Comparison of ENCODE assay signal across 8 cellular contexts in the genomic region with DNA sequence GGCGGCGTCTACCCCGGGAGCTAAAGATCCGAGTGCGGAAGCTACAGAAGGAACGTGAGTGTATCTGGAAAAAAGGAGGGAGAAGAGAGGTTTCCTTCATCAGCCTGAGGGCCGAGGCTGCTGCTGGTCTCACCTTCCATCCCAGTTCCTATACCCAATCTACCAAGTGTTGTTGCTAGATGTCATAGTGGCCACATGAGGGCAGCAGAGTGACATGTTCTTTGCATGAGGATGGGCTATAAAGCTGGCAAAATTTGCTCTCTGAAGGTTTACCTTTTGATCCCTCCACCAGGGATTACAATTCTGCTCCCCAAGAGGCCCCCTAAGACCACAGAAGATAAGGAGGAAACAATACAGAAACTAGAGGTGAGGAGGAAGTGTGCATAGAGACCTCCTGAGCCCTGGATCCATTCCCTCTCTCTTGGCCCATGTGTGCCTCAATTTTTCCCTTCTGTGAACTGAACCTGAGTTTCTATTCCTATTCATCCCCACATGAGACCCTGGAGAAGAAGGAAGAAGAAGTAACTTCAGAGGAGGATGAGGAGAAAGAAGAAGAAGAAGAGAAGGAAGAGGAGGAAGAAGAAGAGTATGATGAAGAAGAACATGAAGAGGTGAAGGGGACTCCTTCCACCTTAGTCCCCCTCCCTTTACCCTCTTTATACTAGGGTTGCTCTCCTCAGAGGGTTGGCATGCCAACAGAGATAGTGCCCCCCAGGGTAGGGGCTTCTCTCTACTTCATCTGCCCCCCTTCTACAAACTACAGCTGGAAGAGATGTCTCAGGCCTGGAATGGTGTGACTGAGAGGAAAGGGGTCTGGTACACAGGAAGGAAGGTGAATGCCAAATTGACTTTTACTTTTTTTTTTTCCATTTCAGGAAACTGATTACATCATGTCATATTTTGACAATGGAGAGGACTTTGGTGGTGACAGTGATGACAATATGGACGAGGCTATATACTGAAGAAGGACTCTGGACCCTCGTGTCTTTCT. TPM values are rescaled to one million over a fixed set of nuclear protein-coding genes. Genes with fewer than 3 reads are reported as not detected.
DNase-seq lines count a peak whose midpoint lies in the region; ATAC-seq and TF ChIP-seq lines count a peak whose summit lies in the region.

No MANE protein-coding gene starts in this region.

- TF ChIP-seq CTCF in natural killer cell (IDR thresholded peaks at IDR 0.05) = peak; percentile 86

- intact Hi-C loops in activated T-helper 1 cell treated with anti-CD3 and anti-CD28 coated beads, Interleukin-12 subunit alpha, Interleukin-12 subunit beta, Interleukin-2, Interleukin-4 antibody, amounts not matched to agents 30 ng/mL and 10 ng/mL and 1 ng/mL, durations not matched to agents 14 hours and 24 hours and 36 hours (cut with micrococcal nuclease) = loop anchor here (1.0 kb wide), 3 partner anchors 30 to 59 kb away; no protein-coding TSS in a partner anchor
- intact Hi-C loops in natural killer cell (cut with micrococcal nuclease) = loop anchor here (1.0 to 5.0 kb wide), 7 partner anchors 13 to 130 kb away; a partner anchor contains a TSS

- peak overlapping the region; percentile 96 for H3K27ac ChIP-seq in thymus (ENCODE audit: low read depth)

- peaks cover 13% of the 10 kb centered on the region for H3K4me1 Mint-ChIP-seq in activated T-helper 1 cell treated with anti-CD3 and anti-CD28 coated beads, Interleukin-12 subunit alpha, Interleukin-12 subunit beta, Interleukin-2, Interleukin-4 antibody, amounts not matched to agents 30 ng/mL and 10 ng/mL and 1 ng/mL, durations not matched to agents 14 hours and 24 hours and 36 hours (ENCODE audit: low read depth)
- peaks cover 14 to 18% of the 10 kb centered on the region in 2 donors for H3K4me1 Mint-ChIP-seq in natural killer cell

- H3K9me3 ChIP-seq in ES-I3 (ENCODE audit: control insufficient read depth, insufficient read depth, low read length) (no peaks in the 10 kb centered on the region), thymus (ENCODE audit: control insufficient read depth) (no peaks in the 10 kb centered on the region)

- DNase-seq in LHCN-M2 (ENCODE audit: low read depth) = peak; percentile 81
- peak; percentile 91 for DNase-seq in RKO (ENCODE audit: low spot score)
- peak; percentile 62 for DNase-seq in activated T-helper 1 cell treated with anti-CD3 and anti-CD28 coated beads, Interleukin-12 subunit alpha, Interleukin-12 subunit beta, Interleukin-2, Interleukin-4 antibody, amounts not matched to agents 30 ng/mL and 10 ng/mL and 1 ng/mL, durations not matched to agents 14 hours and 24 hours and 36 hours (ENCODE audit: low spot score)
- DNase-seq in fibroblast of peridontal ligament (ENCODE audit: extremely low read depth) = peak; percentile 88
- DNase-seq in natural killer cell = peak; percentile 62

- peak overlapping the region; percentile 45; the same call in 1 of the 2 replicates for H3K9ac ChIP-seq in ES-I3 (ENCODE audit: low read depth, low read length)

- peak overlapping the region; percentile 10 for H3K4me3 ChIP-seq in thymus (ENCODE audit: low read length)

- ATAC-seq in natural killer cell (peak; percentile 37 to 61 (median 52)), HG03432 (IDR thresholded peaks at IDR 0.05; ENCODE audit: unreplicated experiment) (no peak)

- 28% methylated on average over 9 of the region's 9 CpGs for WGBS in thymus

- H3K4me3 Mint-ChIP-seq in activated T-helper 1 cell treated with anti-CD3 and anti-CD28 coated beads, Interleukin-12 subunit alpha, Interleukin-12 subunit beta, Interleukin-2, Interleukin-4 antibody, amounts not matched to agents 30 ng/mL and 10 ng/mL and 1 ng/mL, durations not matched to agents 14 hours and 24 hours and 36 hours = no peak overlapping the region
- no peak overlapping the region for H3K4me3 Mint-ChIP-seq in natural killer cell

- H3K27ac Mint-ChIP-seq in activated T-helper 1 cell treated with anti-CD3 and anti-CD28 coated beads, Interleukin-12 subunit alpha, Interleukin-12 subunit beta, Interleukin-2, Interleukin-4 antibody, amounts not matched to agents 30 ng/mL and 10 ng/mL and 1 ng/mL, durations not matched to agents 14 hours and 24 hours and 36 hours = no peak overlapping the region
- no peak overlapping the region for H3K27ac Mint-ChIP-seq in natural killer cell

- H3K4me1 ChIP-seq in ES-I3 (ENCODE audit: insufficient read depth, low read length) (peaks cover 37% of the 10 kb centered on the region), thymus (ENCODE audit: control insufficient read depth, insufficient read depth, low read length) (peaks cover 31% of the 10 kb centered on the region)

- no peaks in the 10 kb centered on the region for H3K36me3 ChIP-seq in ES-I3 (ENCODE audit: insufficient read depth, low read length)
- no peaks in the 10 kb centered on the region for H3K36me3 ChIP-seq in thymus (ENCODE audit: control insufficient read depth, insufficient read depth)

- no peaks in the 10 kb centered on the region for H3K27me3 Mint-ChIP-seq in activated T-helper 1 cell treated with anti-CD3 and anti-CD28 coated beads, Interleukin-12 subunit alpha, Interleukin-12 subunit beta, Interleukin-2, Interleukin-4 antibody, amounts not matched to agents 30 ng/mL and 10 ng/mL and 1 ng/mL, durations not matched to agents 14 hours and 24 hours and 36 hours (ENCODE audit: insufficient read depth)
- no peaks in the 10 kb centered on the region for H3K27me3 Mint-ChIP-seq in natural killer cell (ENCODE audit: low read depth in 2 of 2)

- H3K27me3 ChIP-seq in thymus (ENCODE audit: control insufficient read depth, insufficient read depth) = no peaks in the 10 kb centered on the region

- peaks cover 3% of the 10 kb centered on the region for H3K36me3 Mint-ChIP-seq in activated T-helper 1 cell treated with anti-CD3 and anti-CD28 coated beads, Interleukin-12 subunit alpha, Interleukin-12 subunit beta, Interleukin-2, Interleukin-4 antibody, amounts not matched to agents 30 ng/mL and 10 ng/mL and 1 ng/mL, durations not matched to agents 14 hours and 24 hours and 36 hours (ENCODE audit: low read depth)
- no peaks in the 10 kb centered on the region for H3K36me3 Mint-ChIP-seq in natural killer cell

- no peaks in the 10 kb centered on the region for H3K9me3 Mint-ChIP-seq in activated T-helper 1 cell treated with anti-CD3 and anti-CD28 coated beads, Interleukin-12 subunit alpha, Interleukin-12 subunit beta, Interleukin-2, Interleukin-4 antibody, amounts not matched to agents 30 ng/mL and 10 ng/mL and 1 ng/mL, durations not matched to agents 14 hours and 24 hours and 36 hours
- no peaks in the 10 kb centered on the region for H3K9me3 Mint-ChIP-seq in natural killer cell

RNA-seq across cellular contexts. Expression of a gene that starts 13.3 kb away (rescaled TPM):
- total RNA-seq in LHCN-M2 (2014; rRNA removed) (27.8 and 32.0 TPM in 2 replicates), natural killer cell (10 to 100 TPM; 34.9 to 37.5 (median 37.4) TPM)
- 65.5 TPM for polyA plus RNA-seq in LHCN-M2 (2012)
- 10.6 and 11.6 TPM in 2 replicates for total RNA-seq in activated T-helper 1 cell treated with anti-CD3 and anti-CD28 coated beads, Interleukin-12 subunit alpha, Interleukin-12 subunit beta, Interleukin-2, Interleukin-4 antibody, amounts not matched to agents 30 ng/mL and 10 ng/mL and 1 ng/mL, durations not matched to agents 14 hours and 24 hours and 36 hours
- polyA plus RNA-seq in thymus = 89.6 TPM

RNA-seq across cellular contexts. Expression of a gene that starts 13.4 kb away (rescaled TPM):
- total RNA-seq in LHCN-M2 (2014; rRNA removed) (2.9 and 3.1 TPM in 2 replicates), natural killer cell (1 to 10 TPM; 1.4 to 1.9 (median 1.4) TPM)
- polyA plus RNA-seq in LHCN-M2 (2012) = 6.4 TPM
- total RNA-seq in activated T-helper 1 cell treated with anti-CD3 and anti-CD28 coated beads, Interleukin-12 subunit alpha, Interleukin-12 subunit beta, Interleukin-2, Interleukin-4 antibody, amounts not matched to agents 30 ng/mL and 10 ng/mL and 1 ng/mL, durations not matched to agents 14 hours and 24 hours and 36 hours = 4.8 and 5.1 TPM in 2 replicates
- 0.89 TPM for polyA plus RNA-seq in thymus

RNA-seq across cellular contexts. Expression of a gene that starts 18.6 kb away (rescaled TPM):
- 104 and 114 TPM in 2 replicates for total RNA-seq in LHCN-M2 (2014; rRNA removed)
- 32.7 TPM for polyA plus RNA-seq in LHCN-M2 (2012)
- total RNA-seq in activated T-helper 1 cell treated with anti-CD3 and anti-CD28 coated beads, Interleukin-12 subunit alpha, Interleukin-12 subunit beta, Interleukin-2, Interleukin-4 antibody, amounts not matched to agents 30 ng/mL and 10 ng/mL and 1 ng/mL, durations not matched to agents 14 hours and 24 hours and 36 hours = 107 and 108 TPM in 2 replicates
- 1,000 to 10,000 TPM in 2 of 3 donors, 100 to 1,000 TPM in 1; 984 to 1,724 (median 1,422) TPM for total RNA-seq in natural killer cell
- polyA plus RNA-seq in thymus = 1,022 TPM

RNA-seq across cellular contexts. Expression of a gene that starts 20.0 kb away (rescaled TPM):
- total RNA-seq in LHCN-M2 (2014; rRNA removed) (35.0 and 37.4 TPM in 2 replicates), natural killer cell (10 to 100 TPM; 33.4 to 41.3 (median 38.2) TPM)
- 20.8 TPM for polyA plus RNA-seq in LHCN-M2 (2012)
- 30.3 and 32.2 TPM in 2 replicates for total RNA-seq in activated T-helper 1 cell treated with anti-CD3 and anti-CD28 coated beads, Interleukin-12 subunit alpha, Interleukin-12 subunit beta, Interleukin-2, Interleukin-4 antibody, amounts not matched to agents 30 ng/mL and 10 ng/mL and 1 ng/mL, durations not matched to agents 14 hours and 24 hours and 36 hours
- polyA plus RNA-seq in thymus = 22.0 TPM

RNA-seq across cellular contexts. Expression of a gene that starts 43.8 kb away (rescaled TPM):
- total RNA-seq in LHCN-M2 (2014; rRNA removed) (0.13 and 1.2 TPM in 2 replicates), natural killer cell (not detected)
- 0.95 TPM for polyA plus RNA-seq in LHCN-M2 (2012)
- not detected in 2 replicates for total RNA-seq in activated T-helper 1 cell treated with anti-CD3 and anti-CD28 coated beads, Interleukin-12 subunit alpha, Interleukin-12 subunit beta, Interleukin-2, Interleukin-4 antibody, amounts not matched to agents 30 ng/mL and 10 ng/mL and 1 ng/mL, durations not matched to agents 14 hours and 24 hours and 36 hours
- polyA plus RNA-seq in thymus = 0.62 TPM
